In the genomic region with DNA sequence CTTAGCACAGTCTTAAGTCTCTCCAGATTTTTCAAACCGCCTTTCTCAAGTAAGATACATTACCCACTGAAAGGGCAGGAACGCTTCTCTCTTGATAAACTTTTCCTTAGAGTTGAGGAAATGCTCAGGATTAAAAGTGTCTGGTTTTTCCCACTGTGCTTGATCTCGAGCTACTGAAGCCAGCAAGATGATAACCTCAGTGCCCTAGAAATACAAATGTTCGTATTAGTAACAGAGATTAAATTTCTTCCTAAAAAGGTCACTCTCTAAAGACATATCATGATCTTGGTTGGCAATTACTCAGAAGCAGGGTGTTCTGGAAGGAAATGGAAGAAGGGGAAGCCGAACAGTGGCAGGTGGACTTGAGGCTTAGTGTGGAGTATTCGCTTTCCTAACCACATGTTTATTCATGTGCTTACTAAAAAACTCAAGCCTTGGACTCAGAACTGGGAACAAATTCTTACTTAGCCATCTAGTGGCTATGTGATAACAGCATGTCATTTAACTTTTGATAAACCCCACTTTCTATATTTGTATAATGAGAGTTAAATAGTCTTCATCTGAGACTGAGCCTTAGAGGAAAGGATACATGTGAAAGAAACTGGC, we compare ENCODE assay signal across 14 cellular contexts. TPM values are rescaled to one million over a fixed set of nuclear protein-coding genes. Genes with fewer than 3 reads are reported as not detected.
DNase-seq lines count a peak whose midpoint lies in the region; ATAC-seq and TF ChIP-seq lines count a peak whose summit lies in the region.
"Had no signal": no experiment of that assay in that cellular context is flagged by ENCODE, and none has a peak within 500 bp of the region (broad histone marks: within the 10 kb centered on the region; RNA-seq: fewer than 3 reads in every experiment).

No MANE protein-coding gene starts in this region.

- DNase-seq in left cardiac atrium (peak; percentile 23), left ventricle myocardium superior (no peak), SK-MEL-5 (ENCODE audit: low read depth, low spot score) (peak; percentile 29), foreskin fibroblast (peak; percentile 13 to 49), upper lobe of right lung (no peak), NCI-H2171 treated with DMSO at 0.1 percent for 48 hours (lab: John Stamatoyannopoulos, UW) (no peak)
- DNase-seq: activated CD4-positive, alpha-beta T cell treated with anti-CD3 and anti-CD28 coated beads, Interleukin-2, amount 50 U/mL, for 1 hour; activated naive CD4-positive, alpha-beta T cell treated with anti-CD3 and anti-CD28 coated beads for 36 hours; effector CD8-positive, alpha-beta T cell; NCI-H1694 had no signal

- no peak for TF ChIP-seq POLR2A in GM18505 (IDR thresholded peaks at IDR 0.05; ENCODE audit: borderline replicate concordance, extremely low read depth, insufficient read depth, insufficient read length)

- no peak overlapping the region for H3K27ac ChIP-seq in upper lobe of right lung
- H3K27ac ChIP-seq: neutrophil, thoracic aorta had no signal

- H3K4me3 ChIP-seq in foreskin fibroblast (ENCODE audit: low read depth in 1 of 2, low read length in 2 of 2) (no peak overlapping the region), upper lobe of right lung (no peak overlapping the region)
- H3K4me3 ChIP-seq: thoracic aorta had no signal

- ATAC-seq in left cardiac atrium (no peak), left ventricle myocardium superior (no peak), upper lobe of right lung (peak; percentile 83), GM21825 (IDR thresholded peaks at IDR 0.05; ENCODE audit: unreplicated experiment) (no peak), GM18505 (IDR thresholded peaks at IDR 0.05; ENCODE audit: unreplicated experiment) (no peak)

- intact Hi-C loops in left cardiac atrium (cut with DNase I) (no loop called here), left ventricle myocardium superior (cut with micrococcal nuclease) (no loop called here), upper lobe of right lung (cut with DNase I) (no loop called here)

- no peaks in the 10 kb centered on the region for H3K27me3 ChIP-seq in upper lobe of right lung
- H3K27me3 ChIP-seq: neutrophil had no signal

- no peaks in the 10 kb centered on the region for H3K36me3 ChIP-seq in upper lobe of right lung
- H3K36me3 ChIP-seq: neutrophil, thoracic aorta had no signal

- TF ChIP-seq CTCF in foreskin fibroblast (IDR thresholded peaks at IDR 0.05; ENCODE audit: low read depth, low read length) (no peak), upper lobe of right lung (IDR thresholded peaks at IDR 0.05) (peak; percentile 23)

- in situ Hi-C loops in SK-MEL-5 (cut with HindIII; ENCODE audit: low pct_unique_long_range_greater_than_20kb, low sequenced_read_pairs), result no loop called here

- no peaks in the 10 kb centered on the region for H3K9me3 ChIP-seq in upper lobe of right lung
- H3K9me3 ChIP-seq: neutrophil, thoracic aorta had no signal

- no peaks in the 10 kb centered on the region for H3K4me1 ChIP-seq in upper lobe of right lung

RNA-seq across cellular contexts. Expression of a gene that starts 20.1 kb away (rescaled TPM):
- total RNA-seq in left cardiac atrium (1 to 10 TPM in 1 of 2 donors, under 1 TPM in 1; 0.35 to 1.1 TPM), left ventricle myocardium superior (0.32 TPM), upper lobe of right lung (2.1 TPM)
- not detected in 2 replicates for total RNA-seq in SK-MEL-5 (2014; rRNA removed; shearing (Covaris generic))
- 0.19 TPM in 1 of 2 replicates, not detected in the other for polyA plus RNA-seq in SK-MEL-5 (2015; cell fraction: cytosol; rRNA removed)
- polyA plus RNA-seq in SK-MEL-5 (2015; cell fraction: nucleus; rRNA removed), result 1.9 TPM in 1 of 2 replicates, not detected in the other

Comparison
In these comparisons a context has a peak if more than half of its experiments do, and no peak if none do; other contexts are left out.
1. DNase-seq: peak in left cardiac atrium (single experiment), SK-MEL-5 (single experiment) and foreskin fibroblast (2 of 2); none in left ventricle myocardium superior (single experiment), upper lobe of right lung (single experiment) and NCI-H2171 treated with DMSO at 0.1 percent for 48 hours (single experiment).